ENCODE assay signal across 1 cellular context in the genomic region with DNA sequence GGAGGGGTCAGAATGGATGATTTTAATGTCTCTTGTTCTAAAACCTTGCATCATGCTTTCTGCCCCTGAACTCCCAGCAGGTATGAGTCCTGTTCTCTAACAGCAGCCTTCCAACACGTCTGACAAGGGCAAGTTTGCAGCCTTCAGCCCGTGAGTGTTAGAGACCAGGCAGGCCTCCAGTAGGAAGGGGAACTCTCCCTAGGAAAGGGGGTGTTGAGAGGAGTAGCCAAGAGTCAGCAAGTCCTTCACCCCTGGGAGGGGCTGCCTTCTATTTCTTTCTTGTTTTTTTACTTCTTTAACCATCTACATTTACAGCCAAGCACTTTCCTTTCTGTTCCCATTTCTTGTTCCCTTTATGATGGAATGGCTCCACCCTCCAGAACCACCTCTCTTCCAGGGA.
TF ChIP-seq lines count a peak whose summit lies in the region.

No MANE protein-coding gene starts in this region.

TF ChIP-seq in HepG2, 621 proteins besides CTCF, POLR2A, EP300 and RAD21:
- TF ChIP-seq CREM (IDR thresholded peaks at IDR 0.05) (no peak), CREM (CRISPR knock-in tag; IDR thresholded peaks at IDR 0.05) (no peak), ZFP90 (CRISPR knock-in tag; IDR thresholded peaks at IDR 0.05; ENCODE audit: borderline replicate concordance) (no peak), CENPT (CRISPR knock-in tag; IDR thresholded peaks at IDR 0.05; ENCODE audit: low read depth) (no peak), BCL6 (CRISPR knock-in tag; IDR thresholded peaks at IDR 0.05) (no peak), ZNF383 (CRISPR knock-in tag; IDR thresholded peaks at IDR 0.05; ENCODE audit: borderline replicate concordance) (no peak), NCOA5 (CRISPR knock-in tag; IDR thresholded peaks at IDR 0.05) (no peak), MAFF (IDR thresholded peaks at IDR 0.05; ENCODE audit: low read depth, low read length) (no peak), HIVEP1 (CRISPR knock-in tag; IDR thresholded peaks at IDR 0.05) (no peak), ZNF629 (CRISPR knock-in tag; conservative IDR thresholded peaks at IDR 0.05) (no peak), ZNF143 (CRISPR knock-in tag; IDR thresholded peaks at IDR 0.05) (no peak), ZBTB8A (CRISPR knock-in tag; IDR thresholded peaks at IDR 0.05; ENCODE audit: borderline replicate concordance, low read depth) (no peak), PRMT3 (CRISPR knock-in tag; IDR thresholded peaks at IDR 0.05; ENCODE audit: borderline replicate concordance, low read depth) (no peak), U2AF2 (IDR thresholded peaks at IDR 0.05; ENCODE audit: low read depth, low read length) (no peak), ZIK1 (CRISPR knock-in tag; IDR thresholded peaks at IDR 0.05; ENCODE audit: borderline replicate concordance, low read depth) (no peak), HNRNPLL (IDR thresholded peaks at IDR 0.05; ENCODE audit: low read depth, low read length, poor library complexity, severe bottlenecking) (no peak)
- TF ChIP-seq, protein P1, sequence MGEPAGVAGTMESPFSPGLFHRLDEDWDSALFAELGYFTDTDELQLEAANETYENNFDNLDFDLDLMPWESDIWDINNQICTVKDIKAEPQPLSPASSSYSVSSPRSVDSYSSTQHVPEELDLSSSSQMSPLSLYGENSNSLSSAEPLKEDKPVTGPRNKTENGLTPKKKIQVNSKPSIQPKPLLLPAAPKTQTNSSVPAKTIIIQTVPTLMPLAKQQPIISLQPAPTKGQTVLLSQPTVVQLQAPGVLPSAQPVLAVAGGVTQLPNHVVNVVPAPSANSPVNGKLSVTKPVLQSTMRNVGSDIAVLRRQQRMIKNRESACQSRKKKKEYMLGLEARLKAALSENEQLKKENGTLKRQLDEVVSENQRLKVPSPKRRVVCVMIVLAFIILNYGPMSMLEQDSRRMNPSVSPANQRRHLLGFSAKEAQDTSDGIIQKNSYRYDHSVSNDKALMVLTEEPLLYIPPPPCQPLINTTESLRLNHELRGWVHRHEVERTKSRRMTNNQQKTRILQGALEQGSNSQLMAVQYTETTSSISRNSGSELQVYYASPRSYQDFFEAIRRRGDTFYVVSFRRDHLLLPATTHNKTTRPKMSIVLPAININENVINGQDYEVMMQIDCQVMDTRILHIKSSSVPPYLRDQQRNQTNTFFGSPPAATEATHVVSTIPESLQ (CRISPR knock-in tag; conservative IDR thresholded peaks at IDR 0.05): no peak
- TF ChIP-seq, protein P2, sequence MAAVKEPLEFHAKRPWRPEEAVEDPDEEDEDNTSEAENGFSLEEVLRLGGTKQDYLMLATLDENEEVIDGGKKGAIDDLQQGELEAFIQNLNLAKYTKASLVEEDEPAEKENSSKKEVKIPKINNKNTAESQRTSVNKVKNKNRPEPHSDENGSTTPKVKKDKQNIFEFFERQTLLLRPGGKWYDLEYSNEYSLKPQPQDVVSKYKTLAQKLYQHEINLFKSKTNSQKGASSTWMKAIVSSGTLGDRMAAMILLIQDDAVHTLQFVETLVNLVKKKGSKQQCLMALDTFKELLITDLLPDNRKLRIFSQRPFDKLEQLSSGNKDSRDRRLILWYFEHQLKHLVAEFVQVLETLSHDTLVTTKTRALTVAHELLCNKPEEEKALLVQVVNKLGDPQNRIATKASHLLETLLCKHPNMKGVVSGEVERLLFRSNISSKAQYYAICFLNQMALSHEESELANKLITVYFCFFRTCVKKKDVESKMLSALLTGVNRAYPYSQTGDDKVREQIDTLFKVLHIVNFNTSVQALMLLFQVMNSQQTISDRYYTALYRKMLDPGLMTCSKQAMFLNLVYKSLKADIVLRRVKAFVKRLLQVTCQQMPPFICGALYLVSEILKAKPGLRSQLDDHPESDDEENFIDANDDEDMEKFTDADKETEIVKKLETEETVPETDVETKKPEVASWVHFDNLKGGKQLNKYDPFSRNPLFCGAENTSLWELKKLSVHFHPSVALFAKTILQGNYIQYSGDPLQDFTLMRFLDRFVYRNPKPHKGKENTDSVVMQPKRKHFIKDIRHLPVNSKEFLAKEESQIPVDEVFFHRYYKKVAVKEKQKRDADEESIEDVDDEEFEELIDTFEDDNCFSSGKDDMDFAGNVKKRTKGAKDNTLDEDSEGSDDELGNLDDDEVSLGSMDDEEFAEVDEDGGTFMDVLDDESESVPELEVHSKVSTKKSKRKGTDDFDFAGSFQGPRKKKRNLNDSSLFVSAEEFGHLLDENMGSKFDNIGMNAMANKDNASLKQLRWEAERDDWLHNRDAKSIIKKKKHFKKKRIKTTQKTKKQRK (IDR thresholded peaks at IDR 0.05; ENCODE audit: low read length): no peak
